In the genomic region with DNA sequence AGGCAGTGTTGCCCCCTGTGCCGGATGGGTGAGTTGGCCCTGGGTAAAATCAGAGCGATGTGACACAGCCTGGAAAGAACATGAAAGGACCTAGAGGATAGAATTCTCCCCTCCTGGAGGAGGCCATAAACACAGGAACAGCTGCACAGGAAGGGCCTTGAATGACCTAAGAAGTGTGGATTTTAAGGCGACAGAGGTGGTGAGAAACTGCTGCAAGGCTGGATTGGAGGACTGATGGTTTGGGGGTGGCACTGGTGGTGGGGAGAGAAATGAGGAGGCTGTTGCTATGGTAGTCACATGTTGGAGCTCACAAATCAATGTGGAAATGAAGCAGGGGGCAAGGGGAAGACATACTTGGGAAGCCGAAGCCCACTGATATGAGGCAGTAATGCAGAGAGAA, we compare ENCODE assay signal across 8 cellular contexts. TPM values are rescaled to one million over a fixed set of nuclear protein-coding genes. Genes with fewer than 3 reads are reported as not detected.
DNase-seq lines count a peak whose midpoint lies in the region; ATAC-seq, FAIRE-seq and TF ChIP-seq lines count a peak whose summit lies in the region.

No MANE protein-coding gene starts in this region.

- POLR2A ChIA-PET in CD8-positive, alpha-beta memory T cell (lab: Charles Lee), result interaction anchor here (1.0 kb wide), 1 partner anchor 28 kb away, joined by 3 read pairs; no protein-coding TSS in a partner anchor
- POLR2A ChIA-PET in OCI-LY7 (lab: Charles Lee) (interaction anchor here (0.8 to 1.8 kb wide), 12 partner anchors 10 to 112 kb away, joined by 3 to 10 read pairs (median 4); no protein-coding TSS in a partner anchor), endothelial cell of umbilical vein (lab: Charles Lee) (interaction anchor here (1.1 to 2.0 kb wide), 7 partner anchors 10 to 93 kb away, joined by 3 to 19 read pairs (median 5); partner anchors contain the start of genes GORASP1 and TTC21A)

- TF ChIP-seq CTCF in OCI-LY7 (conservative IDR thresholded peaks at IDR 0.05; ENCODE audit: low read length) (no peak), endothelial cell of umbilical vein (IDR thresholded peaks at IDR 0.05; ENCODE audit: extremely low read depth in 1 of 2, insufficient read depth in 1 of 2, low read depth in 1 of 2, low read length in 2 of 2) (no peak), parathyroid adenoma (IDR thresholded peaks at IDR 0.05) (no peak)

- CTCF ChIA-PET in CD8-positive, alpha-beta memory T cell (lab: Charles Lee), result interaction anchor here (1.0 to 2.6 kb wide), 5 partner anchors 9 to 114 kb away, joined by 3 to 10 read pairs (median 4); no protein-coding TSS in a partner anchor
- CTCF ChIA-PET in OCI-LY7 (lab: Charles Lee; ENCODE audit: unreplicated experiment) (interaction anchor here (1.0 to 1.6 kb wide), 3 partner anchors 12 to 70 kb away, joined by 4 to 5 read pairs (median 4); no protein-coding TSS in a partner anchor), endothelial cell of umbilical vein (lab: Charles Lee) (interaction anchor here (1.2 to 3.4 kb wide), 7 partner anchors 11 to 110 kb away, joined by 3 to 41 read pairs (median 11); no protein-coding TSS in a partner anchor)

- H3K36me3 ChIP-seq in CD8-positive, alpha-beta memory T cell (ENCODE audit: insufficient read depth, low read length), result no peaks in the 10 kb centered on the region
- H3K36me3 ChIP-seq in OCI-LY7 (ENCODE audit: insufficient read depth, low read length) (no peaks in the 10 kb centered on the region), endothelial cell of umbilical vein (ENCODE audit: control insufficient read depth in 2 of 2, extremely low read depth in 1 of 2, insufficient read depth in 2 of 2, low read length in 2 of 2) (no peaks in the 10 kb centered on the region), parathyroid adenoma (ENCODE audit: control insufficient read depth, insufficient read depth, low read length) (no peaks in the 10 kb centered on the region)

- H3K4me1 ChIP-seq in CD8-positive, alpha-beta memory T cell (ENCODE audit: insufficient read depth, low read length), result peaks cover 32% of the 10 kb centered on the region
- H3K4me1 ChIP-seq in OCI-LY7 (ENCODE audit: insufficient read depth, low read length, poor library complexity, severe bottlenecking), result peaks cover 24% of the 10 kb centered on the region
- peaks cover 25% of the 10 kb centered on the region for H3K4me1 ChIP-seq in endothelial cell of umbilical vein (ENCODE audit: control insufficient read depth, extremely low read depth, insufficient read depth, low read length)
- peaks cover 35% of the 10 kb centered on the region for H3K4me1 ChIP-seq in parathyroid adenoma

- BruUV-seq in OCI-LY7 (replicated peaks; lab: Mats Ljungman, UMichigan) (no TSS peak), endothelial cell of umbilical vein (replicated peaks; lab: Mats Ljungman, UMichigan) (no TSS peak)

- H3K4me1 Mint-ChIP-seq in CD8-positive, alpha-beta memory T cell, result peaks cover 36 to 37% (median 36%) of the 10 kb centered on the region in 3 donors

- peak; percentile 69 for FAIRE-seq in endothelial cell of umbilical vein (lab: Jason Lieb, UNC)

- H3K9ac ChIP-seq in endothelial cell of umbilical vein (replicated peaks; ENCODE audit: extremely low read depth, insufficient read depth, low read length) (peak overlapping the region; percentile 86), parathyroid adenoma (no peak overlapping the region)

- peaks cover 0 to 2% (median 0%) of the 10 kb centered on the region in 5 donors for H3K9me3 Mint-ChIP-seq in CD8-positive, alpha-beta memory T cell

- H3K79me2 ChIP-seq in OCI-LY7 (ENCODE audit: insufficient read depth, low read depth, low read length) (no peaks in the 10 kb centered on the region), endothelial cell of umbilical vein (ENCODE audit: control insufficient read depth, insufficient read depth, low read length) (no peaks in the 10 kb centered on the region), parathyroid adenoma (no peaks in the 10 kb centered on the region)

- intact Hi-C loops in OCI-LY7 (cut with micrococcal nuclease; ENCODE audit: unreplicated experiment), result no loop called here
- intact Hi-C loops in endothelial cell of umbilical vein (cut with micrococcal nuclease), result loop anchor here (1.0 to 5.0 kb wide), 5 partner anchors 27 to 126 kb away; partner anchors contain the start of genes GORASP1, SCN11A, TTC21A and WDR48

- H3K9me2 ChIP-seq in OCI-LY7 (ENCODE audit: insufficient read depth, low read length), result no peaks in the 10 kb centered on the region

- ATAC-seq in HG03520 (IDR thresholded peaks at IDR 0.05; ENCODE audit: unreplicated experiment) (no peak), HG03097 (IDR thresholded peaks at IDR 0.05; ENCODE audit: low FRiP score, unreplicated experiment) (no peak), GM21367 (IDR thresholded peaks at IDR 0.05; ENCODE audit: unreplicated experiment) (no peak)

- H3K27ac ChIP-seq in CD8-positive, alpha-beta memory T cell (ENCODE audit: low read depth, low read length), result peak overlapping the region; percentile 67
- H3K27ac ChIP-seq in OCI-LY7 (ENCODE audit: low read depth, low read length, poor library complexity, severe bottlenecking), result no peak overlapping the region
- H3K27ac ChIP-seq in endothelial cell of umbilical vein (ENCODE audit: insufficient read depth, low read depth, low read length), result peak overlapping the region; percentile 96
- H3K27ac ChIP-seq in parathyroid adenoma, result peak overlapping the region; percentile 88

- peak overlapping the region; percentile 28 to 88 (median 57) for H3K4me3 Mint-ChIP-seq in CD8-positive, alpha-beta memory T cell

- H3K9me3 ChIP-seq in CD8-positive, alpha-beta memory T cell (ENCODE audit: low read length), result no peaks in the 10 kb centered on the region
- no peaks in the 10 kb centered on the region for H3K9me3 ChIP-seq in OCI-LY7 (ENCODE audit: low read length)
- H3K9me3 ChIP-seq in endothelial cell of umbilical vein (replicated peaks; ENCODE audit: control insufficient read depth, insufficient read depth, low read length), result no peaks in the 10 kb centered on the region
- H3K9me3 ChIP-seq in parathyroid adenoma (ENCODE audit: control insufficient read depth, low read length), result no peaks in the 10 kb centered on the region

- no peak for TF ChIP-seq POLR2A in endothelial cell of umbilical vein (IDR thresholded peaks at IDR 0.05; ENCODE audit: low read depth, low read length)

- H3K27me3 ChIP-seq in CD8-positive, alpha-beta memory T cell (ENCODE audit: insufficient read depth, low read length, poor library complexity, severe bottlenecking), result no peaks in the 10 kb centered on the region
- H3K27me3 ChIP-seq in endothelial cell of umbilical vein (ENCODE audit: control insufficient read depth in 2 of 2, insufficient read depth in 2 of 2, low read length in 2 of 2) (no peaks in the 10 kb centered on the region), parathyroid adenoma (ENCODE audit: control insufficient read depth, insufficient read depth, low read length) (no peaks in the 10 kb centered on the region)

- H3K27ac Mint-ChIP-seq in CD8-positive, alpha-beta memory T cell, result peak overlapping the region; percentile 24 to 98 (median 80)

- H3K9me1 ChIP-seq in endothelial cell of umbilical vein (replicated peaks; ENCODE audit: control insufficient read depth, extremely low read depth, insufficient read depth, low read length), result no peaks in the 10 kb centered on the region

- H3K4me2 ChIP-seq in OCI-LY7 (ENCODE audit: low read length) (peak overlapping the region; percentile 92), endothelial cell of umbilical vein (ENCODE audit: insufficient read depth, low read length) (peak overlapping the region; percentile 74), parathyroid adenoma (ENCODE audit: low read length) (peak overlapping the region; percentile 67)

- H3K27me3 Mint-ChIP-seq in CD8-positive, alpha-beta memory T cell, result no peaks in the 10 kb centered on the region

- dilution Hi-C loops in endothelial cell of umbilical vein (cut with MboI; ENCODE audit: extremely low pct_ligation_motif_present, low sequenced_read_pairs), result no loop called here

- H4K20me1 ChIP-seq in OCI-LY7 (ENCODE audit: insufficient read depth, low read length), result no peaks in the 10 kb centered on the region
- H4K20me1 ChIP-seq in endothelial cell of umbilical vein (replicated peaks; ENCODE audit: control insufficient read depth, extremely low read depth, insufficient read depth, low read length), result no peaks in the 10 kb centered on the region

- no peak for DNase-seq in CD8-positive, alpha-beta memory T cell
- DNase-seq in OCI-LY7 (ENCODE audit: low spot score) (no peak), endothelial cell of umbilical vein (ENCODE audit: low read depth, low spot score) (peak; percentile 71), ecto neural progenitor cell (ENCODE audit: low spot score) (no peak)

- no peaks in the 10 kb centered on the region for H3K36me3 Mint-ChIP-seq in CD8-positive, alpha-beta memory T cell

- H2AFZ ChIP-seq in OCI-LY7 (ENCODE audit: low read length) (peak overlapping the region; percentile 81; the same call in 1 of the 2 replicates), endothelial cell of umbilical vein (ENCODE audit: low read depth, low read length) (no peak overlapping the region), parathyroid adenoma (peak overlapping the region; percentile 66)

- peak overlapping the region; percentile 50 for H3K4me3 ChIP-seq in CD8-positive, alpha-beta memory T cell (ENCODE audit: low read length)
- H3K4me3 ChIP-seq in OCI-LY7 (ENCODE audit: low read depth, low read length, poor library complexity, severe bottlenecking) (peak overlapping the region; percentile 61), endothelial cell of umbilical vein (replicated peaks in 1 of 3; ENCODE audit: insufficient read depth in 1 of 3, low read depth in 1 of 3, low read length in 3 of 3) (peak overlapping the region in 1 of 3 experiments; percentile 55), parathyroid adenoma (ENCODE audit: low read depth, low read length) (peak overlapping the region; percentile 51)

RNA-seq across cellular contexts. Expression of gene XIRP1, which starts 13.8 kb away (rescaled TPM):
- total RNA-seq in CD8-positive, alpha-beta memory T cell, result 1 to 10 TPM; 4.1 to 5.3 TPM
- polyA plus RNA-seq in CD8-positive, alpha-beta memory T cell, result not detected
- total RNA-seq in OCI-LY7 (2014; rRNA removed; shearing (Covaris generic)), result not detected in 2 replicates
- not detected in 2 replicates for total RNA-seq in OCI-LY7 (2022)
- total RNA-seq in endothelial cell of umbilical vein, result not detected in 2 replicates
- not detected in 2 replicates for polyA plus RNA-seq in endothelial cell of umbilical vein
- not detected in 2 replicates for polyA plus RNA-seq in endothelial cell of umbilical vein (2011; cell fraction: cytosol; rRNA removed)
- polyA plus RNA-seq in endothelial cell of umbilical vein (2011; cell fraction: nucleus; rRNA removed), result not detected in 2 replicates
- polyA plus RNA-seq in endothelial cell of umbilical vein (2012), result not detected in 2 replicates
- not detected in 2 replicates for polyA minus RNA-seq in endothelial cell of umbilical vein
- polyA minus RNA-seq in endothelial cell of umbilical vein (2011; cell fraction: cytosol; rRNA and poly(A)+ RNA removed), result not detected
- polyA minus RNA-seq in endothelial cell of umbilical vein (2011; cell fraction: nucleus; rRNA and poly(A)+ RNA removed), result not detected in 2 replicates

RNA-seq across cellular contexts. Expression of gene CSRNP1, which starts 25.2 kb away (rescaled TPM):
- 10 to 100 TPM; 31.7 to 33.8 TPM for total RNA-seq in CD8-positive, alpha-beta memory T cell
- 30.7 TPM for polyA plus RNA-seq in CD8-positive, alpha-beta memory T cell
- total RNA-seq in OCI-LY7 (2014; rRNA removed; shearing (Covaris generic)), result 9.5 and 10.5 TPM in 2 replicates
- 9.4 and 9.7 TPM in 2 replicates for total RNA-seq in OCI-LY7 (2022)
- 13.2 and 14.9 TPM in 2 replicates for total RNA-seq in endothelial cell of umbilical vein
- polyA plus RNA-seq in endothelial cell of umbilical vein, result 26.5 and 33.7 TPM in 2 replicates
- 27.3 and 34.2 TPM in 2 replicates for polyA plus RNA-seq in endothelial cell of umbilical vein (2011; cell fraction: cytosol; rRNA removed)
- polyA plus RNA-seq in endothelial cell of umbilical vein (2011; cell fraction: nucleus; rRNA removed), result 74.3 and 77.1 TPM in 2 replicates
- 18.2 and 22.1 TPM in 2 replicates for polyA plus RNA-seq in endothelial cell of umbilical vein (2012)
- polyA minus RNA-seq in endothelial cell of umbilical vein, result 30.1 and 41.8 TPM in 2 replicates
- 11.6 TPM for polyA minus RNA-seq in endothelial cell of umbilical vein (2011; cell fraction: cytosol; rRNA and poly(A)+ RNA removed)
- 46.5 and 58.1 TPM in 2 replicates for polyA minus RNA-seq in endothelial cell of umbilical vein (2011; cell fraction: nucleus; rRNA and poly(A)+ RNA removed)
